ENCODE assay signal across 19 cellular contexts in the genomic region with DNA sequence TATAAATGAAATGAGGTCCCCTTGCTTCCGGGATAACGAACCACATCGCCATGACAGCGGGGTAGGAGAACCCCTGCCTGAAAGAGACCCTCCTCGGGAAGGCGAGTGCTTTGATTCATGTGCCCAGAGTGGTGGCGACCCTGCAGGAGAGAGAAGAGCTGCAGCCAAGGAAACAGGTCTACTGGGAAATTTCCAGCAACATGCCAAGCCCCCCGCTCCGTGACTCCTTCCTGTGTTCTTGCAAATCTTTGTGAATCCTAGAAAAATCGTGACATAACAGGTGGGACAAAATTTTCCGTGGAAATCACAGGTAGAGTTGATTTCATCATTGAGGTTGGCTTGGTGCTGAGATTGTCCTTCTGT.
"Had no signal": no experiment of that assay in that cellular context is flagged by ENCODE, and none has a peak within 500 bp of the region (broad histone marks: within the 10 kb centered on the region; RNA-seq: fewer than 3 reads in every experiment).

No MANE protein-coding gene starts in this region.

- FAIRE-seq: frontal cortex had no signal

- ATAC-seq: activated CD8-positive, alpha-beta T cell treated with anti-CD3 and anti-CD28 coated beads for 36 hours; activated T-cell treated with anti-CD3 and anti-CD28 coated beads, Interleukin-2, amount 50 U/mL, for 4 hours; activated T-helper 17 cell treated with anti-CD3 and anti-CD28 coated beads, Interleukin-2, amount 50 U/mL, for 72 hours; left lung; mucosa of descending colon; right cardiac atrium had no signal

- H3K4me1 ChIP-seq: left lung, lower lobe of right lung, uterus had no signal

- H3K36me3 ChIP-seq: left lung, lower lobe of right lung, thoracic aorta, uterus had no signal

- H3K4me3 ChIP-seq: left lung, lower lobe of right lung, mucosa of descending colon, skin epidermis, thoracic aorta, uterus had no signal

- DNase-seq: activated B cell treated with CpG ODN at 0.5 μM for 24 hours; activated CD4-positive, alpha-beta T cell treated with anti-CD3 and anti-CD28 coated beads, Interleukin-2, amount 50 U/mL, for 1 hour; activated CD8-positive, alpha-beta T cell treated with anti-CD3 and anti-CD28 coated beads for 36 hours; activated gamma-delta T cell treated with Interleukin-2 at 50 U/mL for 16 hours; activated naive CD4-positive, alpha-beta T cell treated with anti-CD3 and anti-CD28 coated beads, Interleukin-2, amount 50 U/mL, for 16 hours; activated T-cell treated with anti-CD3 and anti-CD28 coated beads, Interleukin-2, amount 50 U/mL, for 4 hours; amniotic stem cell; left lung; lower lobe of right lung; mucosa of descending colon; posterior cingulate gyrus; right cardiac atrium; stimulated activated CD4-positive, alpha-beta T cell treated with anti-CD3 and anti-CD28 coated beads, Interleukin-4, amount 100 ng/mL, for 24 hours; trophoblast cell; uterus had no signal

- H3K27ac ChIP-seq: left lung, lower lobe of right lung, skin epidermis, thoracic aorta, uterus had no signal

- H3K27me3 ChIP-seq: uterus had no signal

- H3K9me3 ChIP-seq: left lung, lower lobe of right lung, mucosa of descending colon, thoracic aorta, uterus had no signal
